In genomic region chr10:49441488-49442476, GRCh38 we compare ENCODE assay signal across 13 cellular contexts. TPM values are rescaled to one million over a fixed set of nuclear protein-coding genes. Genes with fewer than 3 reads are reported as not detected.
A peak's percentile ranks its signal among the peaks of the same experiment; 100 is the strongest.
DNase-seq lines count a peak whose midpoint lies in the region; ATAC-seq and TF ChIP-seq lines count a peak whose summit lies in the region.
"Had no signal": no experiment of that assay in that cellular context is flagged by ENCODE, and none has a peak within 500 bp of the region (broad histone marks: within the 10 kb centered on the region; RNA-seq: fewer than 3 reads in every experiment).

No MANE protein-coding gene starts in this region.

- peaks cover 1 to 7% (median 3%) of the 10 kb centered on the region in 7 donors for H3K9me3 Mint-ChIP-seq in CD14-positive monocyte

- no peak for ATAC-seq in HG02852 (IDR thresholded peaks at IDR 0.05; ENCODE audit: unreplicated experiment)
- ATAC-seq: psoas muscle had no signal

- intact Hi-C loops in CD14-positive monocyte (cut with micrococcal nuclease) = no loop called here

- H3K4me3 ChIP-seq in H7 (ENCODE audit: insufficient read depth, low read depth, low read length) (no peak overlapping the region), kidney epithelial cell (ENCODE audit: low read depth, low read length) (peak overlapping the region; percentile 20)
- H3K4me3 ChIP-seq: psoas muscle had no signal

- H3K4me3 Mint-ChIP-seq in CD14-positive monocyte = peak overlapping the region; percentile 63 to 80
- H3K4me3 Mint-ChIP-seq: mesothelial cell of epicardium had no signal

- no peak overlapping the region for H3K27ac Mint-ChIP-seq in CD14-positive monocyte
- H3K27ac Mint-ChIP-seq: mesothelial cell of epicardium had no signal

- peaks cover 5 to 11% (median 7%) of the 10 kb centered on the region in 3 donors for H3K27me3 Mint-ChIP-seq in CD14-positive monocyte (ENCODE audit: low read depth in 3 of 3)

- DNase-seq in CD14-positive monocyte (ENCODE audit: low spot score) = no peak
- peak; percentile 56 for DNase-seq in H7
- DNase-seq in activated gamma-delta T cell treated with Interleukin-2 at 50 U/mL for 16 hours = peak; percentile 19
- no peak for DNase-seq in kidney epithelial cell (ENCODE audit: low read depth)
- DNase-seq in amygdala (lab: John Stamatoyannopoulos, UW) = no peak
- DNase-seq in HK-2 (ENCODE audit: unreplicated experiment) = no peak
- no peak for DNase-seq in HT-29 (ENCODE audit: low spot score)
- DNase-seq: erythroblast; NCI-H2171; psoas muscle; stimulated activated CD4-positive, alpha-beta T cell treated with anti-CD3 and anti-CD28 coated beads, Interleukin-2, amount 100 ng/mL, for 48 hours had no signal

- H3K27me3 ChIP-seq in H7 (ENCODE audit: control insufficient read depth, insufficient read depth, low read length) = no peaks in the 10 kb centered on the region
- peaks cover 4% of the 10 kb centered on the region for H3K27me3 ChIP-seq in kidney epithelial cell (ENCODE audit: control insufficient read depth, insufficient read depth, low read length)

- TF ChIP-seq CTCF in CD14-positive monocyte (IDR thresholded peaks at IDR 0.05) = no peak
- TF ChIP-seq CTCF in kidney epithelial cell (IDR thresholded peaks at IDR 0.05; ENCODE audit: insufficient read depth, low read length, poor library complexity, severe bottlenecking) = no peak

- no peaks in the 10 kb centered on the region for H3K36me3 Mint-ChIP-seq in CD14-positive monocyte

- peaks cover 21% of the 10 kb centered on the region for H3K4me1 Mint-ChIP-seq in CD14-positive monocyte
- H3K4me1 Mint-ChIP-seq: mesothelial cell of epicardium had no signal

- no peaks in the 10 kb centered on the region for H3K36me3 ChIP-seq in H7 (replicated peaks; ENCODE audit: control insufficient read depth, insufficient read depth, low read length)
- no peaks in the 10 kb centered on the region for H3K36me3 ChIP-seq in kidney epithelial cell (ENCODE audit: control insufficient read depth, insufficient read depth, low read length)

RNA-seq across cellular contexts. Expression of gene DRGX, which starts 45.9 kb away (rescaled TPM):
- polyA plus RNA-seq in CD14-positive monocyte = not detected
- not detected in 2 replicates for total RNA-seq in H7 (2014; rRNA removed; shearing (Covaris generic))
- not detected in 2 replicates for total RNA-seq in kidney epithelial cell
- not detected in 2 replicates for total RNA-seq in HT-29 (2014; rRNA removed; shearing (Covaris generic))
- total RNA-seq: mesothelial cell of epicardium, psoas muscle had no signal

Comparison
In these comparisons a context has a peak if more than half of its experiments do, and no peak if none do; other contexts are left out.
1. DNase-seq: peak in H7 (single experiment) and activated gamma-delta T cell treated with Interleukin-2 at 50 U/mL for 16 hours (single experiment); none in CD14-positive monocyte (single experiment), kidney epithelial cell (single experiment), amygdala (0 of 56), HK-2 (single experiment) and HT-29 (single experiment).